In genomic region chr4:155591784-155592567, GRCh38 we compare ENCODE assay signal across 17 cellular contexts.
"Had no signal": no experiment of that assay in that cellular context is flagged by ENCODE, and none has a peak within 500 bp of the region (broad histone marks: within the 10 kb centered on the region; RNA-seq: fewer than 3 reads in every experiment).

No MANE protein-coding gene starts in this region.

- H3K4me1 Mint-ChIP-seq: activated CD8-positive, alpha-beta memory T cell treated with anti-CD3 and anti-CD28 coated beads, Interleukin-2, amount 10 ng/mL, durations not matched to agents 7 days and 5 days; naive B cell had no signal

- H3K4me3 ChIP-seq: esophagus squamous epithelium, psoas muscle, thyroid gland had no signal

- H3K36me3 Mint-ChIP-seq: activated CD8-positive, alpha-beta memory T cell treated with anti-CD3 and anti-CD28 coated beads, Interleukin-2, amount 10 ng/mL, durations not matched to agents 7 days and 5 days; activated naive CD8-positive, alpha-beta T cell; naive B cell had no signal

- H3K4me1 ChIP-seq: esophagus squamous epithelium, foreskin keratinocyte, psoas muscle, thyroid gland had no signal

- H3K9me3 Mint-ChIP-seq: activated T-cell treated with anti-CD3 and anti-CD28 coated beads, Interleukin-2, amount 50 U/mL, for 24 hours had no signal

- H3K27ac Mint-ChIP-seq: activated CD8-positive, alpha-beta memory T cell treated with anti-CD3 and anti-CD28 coated beads, Interleukin-2, amount 10 ng/mL, durations not matched to agents 7 days and 5 days; activated naive CD8-positive, alpha-beta T cell; activated T-cell treated with anti-CD3 and anti-CD28 coated beads, Interleukin-2, amount 50 U/mL, for 24 hours; naive B cell had no signal

- H3K27me3 Mint-ChIP-seq: activated CD8-positive, alpha-beta memory T cell treated with anti-CD3 and anti-CD28 coated beads, Interleukin-2, amount 10 ng/mL, durations not matched to agents 7 days and 5 days had no signal

- H3K4me3 Mint-ChIP-seq: activated CD8-positive, alpha-beta memory T cell treated with anti-CD3 and anti-CD28 coated beads, Interleukin-2, amount 10 ng/mL, durations not matched to agents 7 days and 5 days; activated naive CD8-positive, alpha-beta T cell; activated T-cell treated with anti-CD3 and anti-CD28 coated beads, Interleukin-2, amount 50 U/mL, for 24 hours; naive B cell had no signal

- ATAC-seq: activated CD8-positive, alpha-beta memory T cell treated with anti-CD3 and anti-CD28 coated beads, Interleukin-2, amount 10 ng/mL, durations not matched to agents 7 days and 5 days; foreskin keratinocyte had no signal

- H3K27ac ChIP-seq: foreskin keratinocyte, psoas muscle, thyroid gland had no signal

- H3K9me3 ChIP-seq: esophagus squamous epithelium, psoas muscle, thyroid gland had no signal

- H3K27me3 ChIP-seq: esophagus squamous epithelium, foreskin keratinocyte, thyroid gland had no signal

- H3K36me3 ChIP-seq: esophagus squamous epithelium, thyroid gland had no signal

- DNase-seq: activated CD4-positive, alpha-beta T cell treated with anti-CD3 and anti-CD28 coated beads for 1 hour; activated CD4-positive, alpha-beta T cell treated with anti-CD3 and anti-CD28 coated beads, Interleukin-2, amount 50 U/mL, for 48 hours; activated CD8-positive, alpha-beta memory T cell treated with anti-CD3 and anti-CD28 coated beads, Interleukin-2, amount 10 ng/mL, durations not matched to agents 7 days and 5 days; activated effector memory CD4-positive, alpha-beta T cell treated with anti-CD3 and anti-CD28 coated beads, Interleukin-2, amount 50 U/mL, for 16 hours; activated T-cell treated with anti-CD3 and anti-CD28 coated beads, Interleukin-2, amount 50 U/mL, for 24 hours; anterior cingulate cortex; esophagus squamous epithelium; foreskin keratinocyte; head of caudate nucleus; kidney; midbrain; naive B cell; occipital lobe; psoas muscle; T-helper 9 cell; thyroid gland had no signal
